In genomic region chr19:1468274-1469199, GRCh38 we compare ENCODE assay signal across 1 cellular context.
TF ChIP-seq lines count a peak whose summit lies in the region.

No MANE protein-coding gene starts in this region.

TF ChIP-seq in HepG2, 621 proteins besides CTCF, POLR2A, EP300 and RAD21 (continues in another document):
- peak; percentile 15; the same call in 1 of the 2 replicates for TF ChIP-seq MYC (CRISPR knock-in tag; IDR thresholded peaks at IDR 0.05; ENCODE audit: borderline replicate concordance)
- peak; percentile 27 for TF ChIP-seq PATZ1 (CRISPR knock-in tag; IDR thresholded peaks at IDR 0.05)
- 0 out of 2 replicates have a peak, but pooled peaks have one; percentile 20 for TF ChIP-seq HDAC1 (CRISPR knock-in tag; IDR thresholded peaks at IDR 0.05)
- TF ChIP-seq KDM2A (CRISPR knock-in tag; IDR thresholded peaks at IDR 0.05; ENCODE audit: borderline replicate concordance, low read depth) = 0 out of 2 replicates have a peak, but pooled peaks have one; percentile 26
- TF ChIP-seq GABPB1 (CRISPR knock-in tag; IDR thresholded peaks at IDR 0.05) = peak; percentile 34; the same call in 1 of the 2 replicates
- 0 out of 2 replicates have a peak, but pooled peaks have one; percentile 43 for TF ChIP-seq UBTF (CRISPR knock-in tag; IDR thresholded peaks at IDR 0.05)
- peak in 1 of 2 experiments; percentile 67; a peak in 1 of 4 replicates for TF ChIP-seq HMGXB4 (CRISPR knock-in tag; IDR thresholded peaks at IDR 0.05; ENCODE audit: borderline replicate concordance in 1 of 2, low read depth in 1 of 2)
- 0 out of 2 replicates have a peak, but pooled peaks have one; percentile 18 for TF ChIP-seq ZNF768 (CRISPR knock-in tag; IDR thresholded peaks at IDR 0.05)
- TF ChIP-seq ZNF639 (CRISPR knock-in tag; conservative IDR thresholded peaks at IDR 0.05) = no peak
- peak; percentile 59; the same call in 1 of the 2 replicates for TF ChIP-seq HNRNPL (IDR thresholded peaks at IDR 0.05; ENCODE audit: low read depth, low read length)
- peak; percentile 32; the same call in 1 of the 2 replicates for TF ChIP-seq ZFX (CRISPR knock-in tag; IDR thresholded peaks at IDR 0.05; ENCODE audit: low read depth)
- peak; percentile 36 for TF ChIP-seq PHF8 (CRISPR knock-in tag; IDR thresholded peaks at IDR 0.05)
- TF ChIP-seq CSRNP1 (CRISPR knock-in tag; IDR thresholded peaks at IDR 0.05) = 0 out of 2 replicates have a peak, but pooled peaks have one; percentile 40
- 0 out of 2 replicates have a peak, but pooled peaks have one; percentile 42 for TF ChIP-seq POLR2G (IDR thresholded peaks at IDR 0.05; ENCODE audit: low read depth, low read length)
- no peak for TF ChIP-seq IRF1 (CRISPR knock-in tag; IDR thresholded peaks at IDR 0.05; ENCODE audit: low read depth)
- TF ChIP-seq RBFOX2 (IDR thresholded peaks at IDR 0.05; ENCODE audit: low read depth, low read length) = 0 out of 2 replicates have a peak, but pooled peaks have one; percentile 19
- no peak for TF ChIP-seq FOXP1 (IDR thresholded peaks at IDR 0.05)
- no peak for TF ChIP-seq FOXP1 (CRISPR knock-in tag; IDR thresholded peaks at IDR 0.05)
- TF ChIP-seq ESRRA (CRISPR knock-in tag; IDR thresholded peaks at IDR 0.05; ENCODE audit: low read depth) = no peak
- 0 out of 2 replicates have a peak, but pooled peaks have one; percentile 10 for TF ChIP-seq NFYB (CRISPR knock-in tag; IDR thresholded peaks at IDR 0.05)
- 0 out of 2 replicates have a peak, but pooled peaks have one; percentile 50 for TF ChIP-seq SRY (CRISPR knock-in tag; IDR thresholded peaks at IDR 0.05)
- 0 out of 2 replicates have a peak, but pooled peaks have one; percentile 4 for TF ChIP-seq IRF2 (CRISPR knock-in tag; IDR thresholded peaks at IDR 0.05)
- peak; percentile 51; the same call in 1 of the 2 replicates for TF ChIP-seq ZNF687 (CRISPR knock-in tag; IDR thresholded peaks at IDR 0.05)
- no peak for TF ChIP-seq ZNF275 (CRISPR knock-in tag; IDR thresholded peaks at IDR 0.05; ENCODE audit: borderline replicate concordance)
- no peak for TF ChIP-seq RXRB (CRISPR knock-in tag; IDR thresholded peaks at IDR 0.05; ENCODE audit: borderline replicate concordance)
- peak; percentile 8; the same call in 1 of the 2 replicates for TF ChIP-seq MAX (IDR thresholded peaks at IDR 0.05)
- TF ChIP-seq ATF7-NPFF (CRISPR knock-in tag; IDR thresholded peaks at IDR 0.05; ENCODE audit: low read depth) = 0 out of 2 replicates have a peak, but pooled peaks have one; percentile 3
- peak; percentile 29; the same call in 1 of the 2 replicates for TF ChIP-seq ZBTB2 (CRISPR knock-in tag; IDR thresholded peaks at IDR 0.05; ENCODE audit: low read depth)
- TF ChIP-seq AKAP8 (CRISPR knock-in tag; IDR thresholded peaks at IDR 0.05) = peak; percentile 69; the same call in 1 of the 2 replicates
- peak; percentile 67; the same call in 1 of the 2 replicates for TF ChIP-seq ZNF800 (CRISPR knock-in tag; IDR thresholded peaks at IDR 0.05)
- peak; percentile 36 for TF ChIP-seq AGO1 (IDR thresholded peaks at IDR 0.05; ENCODE audit: low read depth, low read length, poor library complexity, severe bottlenecking)
- no peak for TF ChIP-seq ZNF564 (CRISPR knock-in tag; IDR thresholded peaks at IDR 0.05)
